ENCODE assay signal across 14 cellular contexts in genomic region chr9:137715321-137715720, GRCh38.
DNase-seq lines count a peak whose midpoint lies in the region; ATAC-seq and TF ChIP-seq lines count a peak whose summit lies in the region.
"Had no signal": no experiment of that assay in that cellular context is flagged by ENCODE, and none has a peak within 500 bp of the region (broad histone marks: within the 10 kb centered on the region; RNA-seq: fewer than 3 reads in every experiment).

No MANE protein-coding gene starts in this region.

- H3K4me1 Mint-ChIP-seq in activated naive CD4-positive, alpha-beta T cell treated with anti-CD3 and anti-CD28 coated beads, Interleukin-2, amount 10 ng/mL, durations not matched to agents 7 days and 5 days, result peaks cover 22% of the 10 kb centered on the region
- peaks cover 31 to 44% (median 41%) of the 10 kb centered on the region in 3 donors for H3K4me1 Mint-ChIP-seq in T-cell

- TF ChIP-seq CTCF in epithelial cell of esophagus (IDR thresholded peaks at IDR 0.05; ENCODE audit: insufficient read depth, low read depth, low read length, missing control alignments) (no peak), ovary (IDR thresholded peaks at IDR 0.05) (no peak)

- POLR2A ChIA-PET in T-cell (lab: Charles Lee), result no interaction called here

- H3K27ac Mint-ChIP-seq in activated naive CD4-positive, alpha-beta T cell treated with anti-CD3 and anti-CD28 coated beads, Interleukin-2, amount 10 ng/mL, durations not matched to agents 7 days and 5 days, result peak overlapping the region; percentile 82
- H3K27ac Mint-ChIP-seq in T-cell, result peak overlapping the region; percentile 37 to 66

- intact Hi-C loops in ovary (cut with DNase I), result no loop called here

- no peaks in the 10 kb centered on the region for H3K27me3 Mint-ChIP-seq in activated naive CD4-positive, alpha-beta T cell treated with anti-CD3 and anti-CD28 coated beads, Interleukin-2, amount 10 ng/mL, durations not matched to agents 7 days and 5 days
- H3K27me3 Mint-ChIP-seq in T-cell, result no peaks in the 10 kb centered on the region

- no peak overlapping the region for H3K4me3 Mint-ChIP-seq in activated naive CD4-positive, alpha-beta T cell treated with anti-CD3 and anti-CD28 coated beads, Interleukin-2, amount 10 ng/mL, durations not matched to agents 7 days and 5 days
- H3K4me3 Mint-ChIP-seq in T-cell, result peak overlapping the region in 1 of 3 donors; percentile 52

- CTCF ChIA-PET in activated naive CD4-positive, alpha-beta T cell treated with anti-CD3 and anti-CD28 coated beads, Interleukin-2, amount 10 ng/mL, durations not matched to agents 7 days and 5 days (lab: Charles Lee), result no interaction called here
- CTCF ChIA-PET in T-cell (lab: Charles Lee), result no interaction called here

- no peaks in the 10 kb centered on the region for H3K9me3 ChIP-seq in ovary
- H3K9me3 ChIP-seq: Peyer's patch, vagina had no signal

- 86 to 94% (median 90%) methylated on average over 12 of the region's 12 CpGs for WGBS in ovary, 3 donors

- TF ChIP-seq EP300 in ovary (IDR thresholded peaks at IDR 0.05), result no peak

- H3K9me3 Mint-ChIP-seq in activated naive CD4-positive, alpha-beta T cell treated with anti-CD3 and anti-CD28 coated beads, Interleukin-2, amount 10 ng/mL, durations not matched to agents 7 days and 5 days, result peaks cover 41% of the 10 kb centered on the region
- H3K9me3 Mint-ChIP-seq in T-cell, result peaks cover 8 to 19% (median 12%) of the 10 kb centered on the region in 3 donors

- no peak for ATAC-seq in T-cell (replicated peaks in 1 of 4)
- no peak for ATAC-seq in GM18909 (IDR thresholded peaks at IDR 0.05; ENCODE audit: poor library complexity, unreplicated experiment)

- no peak for TF ChIP-seq POLR2A in ovary (IDR thresholded peaks at IDR 0.05)

- no peaks in the 10 kb centered on the region for H3K27me3 ChIP-seq in ovary
- H3K27me3 ChIP-seq: Peyer's patch, vagina had no signal

- no peaks in the 10 kb centered on the region for H3K36me3 ChIP-seq in ovary

- H3K4me1 ChIP-seq in ovary (ENCODE audit: insufficient read depth), result peaks cover 5% of the 10 kb centered on the region
- H3K4me1 ChIP-seq: Peyer's patch had no signal

- no peak overlapping the region for H3K4me3 ChIP-seq in epithelial cell of esophagus (ENCODE audit: low read length)
- H3K4me3 ChIP-seq in ovary, result no peak overlapping the region
- H3K4me3 ChIP-seq: Peyer's patch, vagina had no signal

- peaks cover 74% of the 10 kb centered on the region for H3K36me3 Mint-ChIP-seq in activated naive CD4-positive, alpha-beta T cell treated with anti-CD3 and anti-CD28 coated beads, Interleukin-2, amount 10 ng/mL, durations not matched to agents 7 days and 5 days
- peaks cover 71% of the 10 kb centered on the region for H3K36me3 Mint-ChIP-seq in T-cell

- no peak for DNase-seq in activated naive CD4-positive, alpha-beta T cell treated with anti-CD3 and anti-CD28 coated beads, Interleukin-2, amount 10 ng/mL, durations not matched to agents 7 days and 5 days
- DNase-seq in activated naive CD4-positive, alpha-beta T cell treated with anti-CD3 and anti-CD28 coated beads, Interleukin-2, amount 50 U/mL, for 16 hours, result no peak
- no peak for DNase-seq in T-cell
- peak; percentile 84 for DNase-seq in epithelial cell of esophagus (ENCODE audit: low read depth)
- DNase-seq in renal cortical epithelial cell (ENCODE audit: low read depth), result peak; percentile 48
- DNase-seq in NOMO-1 treated with DMSO at 0.1 percent for 48 hours (lab: John Stamatoyannopoulos, UW; ENCODE audit: unreplicated experiment), result no peak
- no peak for DNase-seq in ovary
- DNase-seq: anterior cingulate cortex, IMR-90, NCI-H1417 treated with DMSO at 0.1 percent for 48 hours, NCI-H446, Peyer's patch had no signal

- H3K27ac ChIP-seq in ovary, result no peak overlapping the region
- H3K27ac ChIP-seq: Peyer's patch, vagina had no signal

Comparison
In these comparisons a context has a peak if more than half of its experiments do, and no peak if none do; other contexts are left out.
1. DNase-seq: peak in epithelial cell of esophagus (single experiment) and renal cortical epithelial cell (single experiment); none in activated naive CD4-positive, alpha-beta T cell treated with anti-CD3 and anti-CD28 coated beads, Interleukin-2, amount 10 ng/mL, durations not matched to agents 7 days and 5 days (single experiment), activated naive CD4-positive, alpha-beta T cell treated with anti-CD3 and anti-CD28 coated beads, Interleukin-2, amount 50 U/mL, for 16 hours (single experiment), T-cell (0 of 34), NOMO-1 treated with DMSO at 0.1 percent for 48 hours (single experiment) and ovary (0 of 5).